In genomic region chr3:172087198-172087597, GRCh38 we compare ENCODE assay signal across 14 cellular contexts. TPM values are rescaled to one million over a fixed set of nuclear protein-coding genes. Genes with fewer than 3 reads are reported as not detected.
DNase-seq lines count a peak whose midpoint lies in the region; ATAC-seq, FAIRE-seq and TF ChIP-seq lines count a peak whose summit lies in the region.
"Had no signal": no experiment of that assay in that cellular context is flagged by ENCODE, and none has a peak within 500 bp of the region (broad histone marks: within the 10 kb centered on the region; RNA-seq: fewer than 3 reads in every experiment).

No MANE protein-coding gene starts in this region.

- no peak overlapping the region for H3K4me2 ChIP-seq in HepG2 (ENCODE audit: low read depth, low read length)
- no peak overlapping the region for H3K4me2 ChIP-seq in mesendoderm (ENCODE audit: low read length)
- H3K4me2 ChIP-seq: neural progenitor cell had no signal

- TF ChIP-seq POLR2A in HepG2 (IDR thresholded peaks at IDR 0.05; ENCODE audit: insufficient read depth in 1 of 2, low read depth in 2 of 2, low read length in 2 of 2) (no peak), right lobe of liver (IDR thresholded peaks at IDR 0.05) (no peak)

- DNase-seq in HepG2 (ENCODE audit: low spot score) (no peak), right lobe of liver (no peak), adipocyte (ENCODE audit: low read depth) (no peak), mesendoderm (peak; percentile 29), GDM1 (lab: John Stamatoyannopoulos, UW) (no peak), H4 (ENCODE audit: low spot score) (no peak)
- no peak for DNase-seq in activated CD8-positive, alpha-beta memory T cell treated with anti-CD3 and anti-CD28 coated beads, Interleukin-2, amount 50 U/mL, for 4 hours
- DNase-seq: activated CD4-positive, alpha-beta T cell treated with anti-CD3 and anti-CD28 coated beads, Interleukin-2, amount 50 U/mL, for 1 hour; activated gamma-delta T cell; central memory CD4-positive, alpha-beta T cell; DND-41; NCI-H2081 had no signal

- H3K79me1 ChIP-seq in mesendoderm (ENCODE audit: low read length), result peaks cover 20% of the 10 kb centered on the region

- no peak overlapping the region for H3K23ac ChIP-seq in mesendoderm (ENCODE audit: low read length)

- no peaks in the 10 kb centered on the region for H3K9me3 ChIP-seq in HepG2 (ENCODE audit: low read length)
- no peaks in the 10 kb centered on the region for H3K9me3 ChIP-seq in right lobe of liver
- no peaks in the 10 kb centered on the region for H3K9me3 ChIP-seq in adipocyte (ENCODE audit: control insufficient read depth, low read length)

- H3K4ac ChIP-seq in mesendoderm (ENCODE audit: low read depth, low read length), result no peak overlapping the region

- H3K79me2 ChIP-seq in HepG2 (ENCODE audit: insufficient read depth, low read length), result peaks cover 100% of the 10 kb centered on the region
- peaks cover 58% of the 10 kb centered on the region for H3K79me2 ChIP-seq in mesendoderm (ENCODE audit: control insufficient read depth, insufficient read depth, low read length)

- H2BK120ac ChIP-seq in mesendoderm (ENCODE audit: low read depth, low read length), result no peak overlapping the region

- ATAC-seq in HepG2 (no peak), right lobe of liver (no peak), HG03280 (IDR thresholded peaks at IDR 0.05; ENCODE audit: unreplicated experiment) (no peak)

- H2AFZ ChIP-seq in HepG2 (ENCODE audit: low read length), result no peak overlapping the region
- H2AFZ ChIP-seq: neural progenitor cell had no signal

- FAIRE-seq in HepG2 (lab: Jason Lieb, UNC), result no peak

- H2AK5ac ChIP-seq in mesendoderm (ENCODE audit: low read length), result no peak overlapping the region

- H3K18ac ChIP-seq in mesendoderm (ENCODE audit: low read length), result no peak overlapping the region

- H3K4me1 ChIP-seq in HepG2 (ENCODE audit: insufficient read depth, low read length), result peaks cover 100% of the 10 kb centered on the region
- H3K4me1 ChIP-seq in right lobe of liver, result peaks cover 0 to 29% (median 13%) of the 10 kb centered on the region in 4 donors
- peaks cover 76% of the 10 kb centered on the region for H3K4me1 ChIP-seq in adipocyte (ENCODE audit: control insufficient read depth, insufficient read depth, low read length)
- peaks cover 12% of the 10 kb centered on the region for H3K4me1 ChIP-seq in mesendoderm (ENCODE audit: control insufficient read depth, low read depth, low read length)
- H3K4me1 ChIP-seq: neural progenitor cell had no signal

- H4K8ac ChIP-seq in mesendoderm (ENCODE audit: low read depth, low read length), result no peak overlapping the region

- H3K36me3 ChIP-seq in HepG2 (replicated peaks in 1 of 2; ENCODE audit: control insufficient read depth in 1 of 2, insufficient read depth in 2 of 2, low read length in 2 of 2) (peaks cover 6 to 10% of the 10 kb centered on the region in 2 experiments; a peak in 4 of 5 replicates), right lobe of liver (no peaks in the 10 kb centered on the region), adipocyte (ENCODE audit: control insufficient read depth, insufficient read depth, low read length, severe bottlenecking) (peaks cover 16% of the 10 kb centered on the region), mesendoderm (ENCODE audit: control insufficient read depth, insufficient read depth, low read length) (no peaks in the 10 kb centered on the region)
- H3K36me3 ChIP-seq: neural progenitor cell had no signal

- H3K4me3 ChIP-seq in HepG2 (replicated peaks in 1 of 3; ENCODE audit: insufficient read depth in 1 of 3, low read depth in 2 of 3, low read length in 3 of 3) (no peak overlapping the region), right lobe of liver (no peak overlapping the region), adipocyte (ENCODE audit: low read length) (no peak overlapping the region), mesendoderm (ENCODE audit: low read length) (no peak overlapping the region)
- H3K4me3 ChIP-seq: neural progenitor cell had no signal

- H2BK15ac ChIP-seq in mesendoderm (replicated peaks; ENCODE audit: low read depth), result no peak overlapping the region

- TF ChIP-seq EP300 in HepG2 (IDR thresholded peaks at IDR 0.05; ENCODE audit: low read depth in 2 of 2, low read length in 2 of 2) (no peak), HepG2 (CRISPR knock-in tag; IDR thresholded peaks at IDR 0.05; ENCODE audit: borderline replicate concordance) (no peak)

- no peaks in the 10 kb centered on the region for H3K27me3 ChIP-seq in HepG2 (ENCODE audit: control insufficient read depth in 1 of 2, insufficient read depth in 2 of 2, low read length in 2 of 2)
- H3K27me3 ChIP-seq in right lobe of liver, result no peaks in the 10 kb centered on the region
- no peaks in the 10 kb centered on the region for H3K27me3 ChIP-seq in adipocyte (replicated peaks; ENCODE audit: control insufficient read depth, insufficient read depth, low read length)
- H3K27me3 ChIP-seq in mesendoderm (ENCODE audit: insufficient read depth, low read length, poor library complexity), result no peaks in the 10 kb centered on the region
- H3K27me3 ChIP-seq: neural progenitor cell had no signal

- H2BK5ac ChIP-seq in mesendoderm (ENCODE audit: low read length), result no peak overlapping the region

- intact Hi-C loops in HepG2 (cut with micrococcal nuclease; ENCODE audit: unreplicated experiment), result no loop called here
- intact Hi-C loops in right lobe of liver (cut with DNase I), result no loop called here

- no TSS peak for BruUV-seq in HepG2 (replicated peaks; lab: Mats Ljungman, UMichigan)

- H3K9ac ChIP-seq in HepG2 (ENCODE audit: insufficient read depth, low read depth, low read length) (no peak overlapping the region), adipocyte (ENCODE audit: low read length) (peak overlapping the region; percentile 27), mesendoderm (ENCODE audit: low read length) (no peak overlapping the region)
- H3K9ac ChIP-seq: neural progenitor cell had no signal

- no peak overlapping the region for H3K56ac ChIP-seq in mesendoderm (ENCODE audit: low read length)

- H4K5ac ChIP-seq in mesendoderm (ENCODE audit: low read length), result no peak overlapping the region

- H3K27ac ChIP-seq in HepG2 (ENCODE audit: extremely low read length, insufficient read depth, low read length), result peak overlapping the region; percentile 23
- peak overlapping the region in 1 of 3 donors; percentile 14 for H3K27ac ChIP-seq in right lobe of liver
- no peak overlapping the region for H3K27ac ChIP-seq in mesendoderm (ENCODE audit: low read depth, low read length)
- H3K27ac ChIP-seq: neural progenitor cell had no signal

- H4K20me1 ChIP-seq in HepG2 (ENCODE audit: insufficient read depth, low read length), result peaks cover 94% of the 10 kb centered on the region

- WGBS in HepG2 (ENCODE audit: low lambda C conversion rate), result 93% methylated on average over 4 of the region's 4 CpGs
- 76% methylated on average over 4 of the region's 4 CpGs for WGBS in right lobe of liver (ENCODE audit: insufficient coverage, low coverage, low lambda C conversion rate, missing lambda C conversion rate)
- no CpG with 5 or more reads among the region's 4 CpGs for WGBS in mesendoderm (ENCODE audit: extremely low coverage, insufficient coverage, low lambda C conversion rate)

- POLR2A ChIA-PET in HepG2 (lab: Yijun Ruan, JAX), result no interaction called here

- in situ Hi-C loops in HepG2 (cut with HindIII; ENCODE audit: extremely low pct_ligation_motif_present, low pct_unique_long_range_greater_than_20kb), result no loop called here

- no peak for TF ChIP-seq RAD21 in HepG2 (CRISPR knock-in tag; IDR thresholded peaks at IDR 0.05)

- CTCF ChIA-PET in HepG2 (lab: Yijun Ruan, JAX; ENCODE audit: low intra/inter-chr PET ratio, low total read pairs), result no interaction called here

- TF ChIP-seq CTCF in HepG2 (CRISPR knock-in tag; IDR thresholded peaks at IDR 0.05), result no peak
- TF ChIP-seq CTCF in right lobe of liver (IDR thresholded peaks at IDR 0.05), result no peak

RNA-seq across cellular contexts. Expression of gene FNDC3B, which starts 47.8 kb away (rescaled TPM):
- total RNA-seq in HepG2 (2016; rRNA removed; fragmentation: Illumina TruSeq; extraction: Trizol), result 103 and 110 TPM in 2 replicates
- 133 and 147 TPM in 2 replicates for total RNA-seq in HepG2 (2016; cell fraction: cytosol; rRNA removed; fragmentation: Illumina TruSeq; extraction: Trizol; ENCODE audit: low read depth)
- 93.9 TPM in 2 replicates for total RNA-seq in HepG2 (2016; cell fraction: insoluble cytoplasmic fraction; rRNA removed; fragmentation: Illumina TruSeq; extraction: Trizol)
- 73.4 and 76.7 TPM in 2 replicates for total RNA-seq in HepG2 (2016; cell fraction: membrane; rRNA removed; fragmentation: Illumina TruSeq; extraction: Trizol)
- total RNA-seq in HepG2 (2016; cell fraction: nucleus; rRNA removed; fragmentation: Illumina TruSeq; extraction: Trizol), result 222 and 239 TPM in 2 replicates
- polyA plus RNA-seq in HepG2 (2011; rRNA removed), result 74.8 and 82.8 TPM in 2 replicates
- polyA plus RNA-seq in HepG2 (2011; cell fraction: cytosol; rRNA removed), result 26.6 and 44.0 TPM in 2 replicates
- polyA plus RNA-seq in HepG2 (2011; cell fraction: nucleus; rRNA removed), result 159 and 177 TPM in 2 replicates
- polyA plus RNA-seq in HepG2 (2012), result 100 and 116 TPM in 2 replicates
- polyA plus RNA-seq in HepG2 (2016; cell fraction: cytosol; fragmentation: Illumina TruSeq; extraction: Trizol; ENCODE audit: low read depth), result 18.9 and 23.3 TPM in 2 replicates
- polyA plus RNA-seq in HepG2 (2016; cell fraction: insoluble cytoplasmic fraction; fragmentation: Illumina TruSeq; extraction: Trizol; ENCODE audit: low read depth), result 71.0 and 74.2 TPM in 2 replicates
- polyA plus RNA-seq in HepG2 (2016; cell fraction: membrane; fragmentation: Illumina TruSeq; extraction: Trizol; ENCODE audit: low read depth), result 23.8 and 25.2 TPM in 2 replicates
- 67.2 and 72.5 TPM in 2 replicates for polyA plus RNA-seq in HepG2 (2016; cell fraction: nucleus; fragmentation: Illumina TruSeq; extraction: Trizol; ENCODE audit: insufficient read depth, low read depth)
- 83.1 and 705 TPM in 2 replicates for polyA minus RNA-seq in HepG2 (2011; rRNA and poly(A)+ RNA removed; ENCODE audit: low replicate concordance)
- 129 and 146 TPM in 2 replicates for polyA minus RNA-seq in HepG2 (2011; cell fraction: cytosol; rRNA and poly(A)+ RNA removed)
- polyA minus RNA-seq in HepG2 (2011; cell fraction: nucleus; rRNA and poly(A)+ RNA removed), result 1,231 and 1,245 TPM in 2 replicates
- 100 to 1,000 TPM in 1 of 6 experiments, 10 to 100 TPM in 5; 40.2 to 184 (median 63.5) TPM for total RNA-seq in right lobe of liver
- polyA plus RNA-seq in mesendoderm (2013, experiment 1 of 2), result 38.9 TPM
- 38.3 TPM for polyA plus RNA-seq in mesendoderm (2013, experiment 2 of 2)
- total RNA-seq in H4 (2014; rRNA removed; shearing (Covaris generic)), result 61.0 and 65.8 TPM in 2 replicates
